ENCODE assay signal across 8 cellular contexts in genomic region chr19:10719466-10719961, GRCh38. TPM values are rescaled to one million over a fixed set of nuclear protein-coding genes. Genes with fewer than 3 reads are reported as not detected.
DNase-seq lines count a peak whose midpoint lies in the region; ATAC-seq and TF ChIP-seq lines count a peak whose summit lies in the region.

No MANE protein-coding gene starts in this region.

- H3K27me3 ChIP-seq in AG04450 (ENCODE audit: control insufficient read depth, insufficient read depth, low read length) (no peaks in the 10 kb centered on the region), Karpas-422 (ENCODE audit: low read length) (no peaks in the 10 kb centered on the region), mesendoderm (ENCODE audit: insufficient read depth, low read length, poor library complexity) (no peaks in the 10 kb centered on the region)

- no peak overlapping the region for H3K4ac ChIP-seq in mesendoderm (ENCODE audit: low read depth, low read length)

- no peaks in the 10 kb centered on the region for H3K9me2 ChIP-seq in Karpas-422 (replicated peaks; ENCODE audit: insufficient read depth, low read length)

- no peak for ATAC-seq in HG02852 (IDR thresholded peaks at IDR 0.05; ENCODE audit: unreplicated experiment)

- POLR2A ChIA-PET in AG04450 (lab: Yijun Ruan, JAX) = interaction anchor here (0.6 kb wide), 1 partner anchor 407 kb away, joined by 4 read pairs; no protein-coding TSS in a partner anchor

- H3K4me2 ChIP-seq in Karpas-422 (ENCODE audit: low read depth, low read length, poor library complexity, severe bottlenecking) = peak overlapping the region; percentile 77
- H3K4me2 ChIP-seq in mesendoderm (ENCODE audit: low read length) = peak overlapping the region; percentile 56

- no peak overlapping the region for H2BK120ac ChIP-seq in mesendoderm (ENCODE audit: low read depth, low read length)

- H2AFZ ChIP-seq in Karpas-422 (ENCODE audit: low read length) = no peak overlapping the region

- H3K9me3 ChIP-seq in AG04450 (ENCODE audit: control insufficient read depth, insufficient read depth, low read length) (no peaks in the 10 kb centered on the region), Karpas-422 (ENCODE audit: low read length) (no peaks in the 10 kb centered on the region)

- H2BK15ac ChIP-seq in mesendoderm (replicated peaks; ENCODE audit: low read depth) = no peak overlapping the region

- no peak overlapping the region for H4K5ac ChIP-seq in mesendoderm (ENCODE audit: low read length)

- no peak overlapping the region for H3K18ac ChIP-seq in mesendoderm (ENCODE audit: low read length)

- no peak overlapping the region for H2BK5ac ChIP-seq in mesendoderm (ENCODE audit: low read length)

- H3K36me3 ChIP-seq in Karpas-422 (ENCODE audit: insufficient read depth, low read length) (0 out of 2 replicates have a peak, but pooled peaks cover 5% of the 10 kb centered on the region), mesendoderm (ENCODE audit: control insufficient read depth, insufficient read depth, low read length) (no peaks in the 10 kb centered on the region)

- no peak for DNase-seq in AG04450 (ENCODE audit: low read depth, low spot score)
- DNase-seq in Karpas-422 = no peak
- no peak for DNase-seq in astrocyte of the spinal cord (ENCODE audit: low read depth, low spot score)
- peak; percentile 11 for DNase-seq in mesendoderm
- no peak for DNase-seq in effector CD8-positive, alpha-beta T cell (lab: John Stamatoyannopoulos, UW)
- no peak for DNase-seq in NCI-H510A treated with DMSO at 0.1 percent for 48 hours (lab: John Stamatoyannopoulos, UW)
- DNase-seq in activated CD4-positive, alpha-beta T cell treated with anti-CD3 and anti-CD28 coated beads for 48 hours = no peak

- peak overlapping the region; percentile 99 for H3K56ac ChIP-seq in mesendoderm (ENCODE audit: low read length)

- H3K79me1 ChIP-seq in mesendoderm (ENCODE audit: low read length) = peaks cover 19% of the 10 kb centered on the region

- TF ChIP-seq CTCF in AG04450 (IDR thresholded peaks at IDR 0.05; ENCODE audit: low read depth, low read length) = no peak
- TF ChIP-seq CTCF in astrocyte of the spinal cord (IDR thresholded peaks at IDR 0.05; ENCODE audit: low read depth, low read length) = no peak

- CTCF ChIA-PET in AG04450 (lab: Charles Lee) = interaction anchor here (0.6 to 7.2 kb wide), 4 partner anchors 20 to 247 kb away, joined by 3 to 114 read pairs (median 4); no protein-coding TSS in a partner anchor

- H4K20me1 ChIP-seq in Karpas-422 (ENCODE audit: insufficient read depth, low read depth, low read length) = peaks cover 42% of the 10 kb centered on the region

- peak overlapping the region; percentile 76 for H3K23ac ChIP-seq in mesendoderm (ENCODE audit: low read length)

- no peak overlapping the region for H4K8ac ChIP-seq in mesendoderm (ENCODE audit: low read depth, low read length)

- H3K4me3 ChIP-seq in AG04450 (ENCODE audit: low read depth, low read length) (peak overlapping the region; percentile 92), Karpas-422 (ENCODE audit: low read length) (peak overlapping the region; percentile 89), astrocyte of the spinal cord (ENCODE audit: low read depth, low read length) (peak overlapping the region; percentile 79), mesendoderm (ENCODE audit: low read length) (no peak overlapping the region)

- peaks cover 64% of the 10 kb centered on the region for H3K79me2 ChIP-seq in Karpas-422 (ENCODE audit: low read length)
- peaks cover 52% of the 10 kb centered on the region for H3K79me2 ChIP-seq in mesendoderm (ENCODE audit: control insufficient read depth, insufficient read depth, low read length)

- WGBS in mesendoderm (ENCODE audit: extremely low coverage, insufficient coverage, low lambda C conversion rate) = no CpG with 5 or more reads among the region's 5 CpGs

- H2AK5ac ChIP-seq in mesendoderm (ENCODE audit: low read length) = no peak overlapping the region

- H3K4me1 ChIP-seq in Karpas-422 (ENCODE audit: low read length) (peaks cover 13% of the 10 kb centered on the region), mesendoderm (ENCODE audit: control insufficient read depth, low read depth, low read length) (peaks cover 3% of the 10 kb centered on the region)

- in situ Hi-C loops in astrocyte of the spinal cord (cut with HindIII; ENCODE audit: low sequenced_read_pairs) = no loop called here

- H3K9ac ChIP-seq in Karpas-422 (ENCODE audit: low read length) = peak overlapping the region; percentile 93
- H3K9ac ChIP-seq in mesendoderm (ENCODE audit: low read length) = peak overlapping the region; percentile 99

- H3K27ac ChIP-seq in AG04450 (ENCODE audit: low read depth, low read length) = no peak overlapping the region
- H3K27ac ChIP-seq in Karpas-422 (ENCODE audit: low read length) = no peak overlapping the region
- no peak overlapping the region for H3K27ac ChIP-seq in mesendoderm (ENCODE audit: low read depth, low read length)

RNA-seq across cellular contexts. Expression of gene DNM2, which starts 1.6 kb away (rescaled TPM):
- polyA plus RNA-seq in AG04450 (2011; rRNA removed) = 36.9 and 49.1 TPM in 2 replicates
- polyA minus RNA-seq in AG04450 (2011; rRNA and poly(A)+ RNA removed) = 126 and 150 TPM in 2 replicates
- total RNA-seq in Karpas-422 (2014; rRNA removed; shearing (Covaris generic); ENCODE audit: low replicate concordance) = 91.1 and 93.7 TPM in 2 replicates
- 61.4 TPM for polyA plus RNA-seq in mesendoderm (2013, experiment 1 of 2)
- 60.6 TPM for polyA plus RNA-seq in mesendoderm (2013, experiment 2 of 2)

RNA-seq across cellular contexts. Expression of gene QTRT1, which starts 18.3 kb away (rescaled TPM):
- polyA plus RNA-seq in AG04450 (2011; rRNA removed) = 19.5 and 25.3 TPM in 2 replicates
- 7.5 and 13.6 TPM in 2 replicates for polyA minus RNA-seq in AG04450 (2011; rRNA and poly(A)+ RNA removed)
- 28.2 and 44.4 TPM in 2 replicates for total RNA-seq in Karpas-422 (2014; rRNA removed; shearing (Covaris generic); ENCODE audit: low replicate concordance)
- 29.5 TPM for polyA plus RNA-seq in mesendoderm (2013, experiment 1 of 2)
- polyA plus RNA-seq in mesendoderm (2013, experiment 2 of 2) = 28.5 TPM
